28 cellular contexts compared by ENCODE assay signal in the genomic region with DNA sequence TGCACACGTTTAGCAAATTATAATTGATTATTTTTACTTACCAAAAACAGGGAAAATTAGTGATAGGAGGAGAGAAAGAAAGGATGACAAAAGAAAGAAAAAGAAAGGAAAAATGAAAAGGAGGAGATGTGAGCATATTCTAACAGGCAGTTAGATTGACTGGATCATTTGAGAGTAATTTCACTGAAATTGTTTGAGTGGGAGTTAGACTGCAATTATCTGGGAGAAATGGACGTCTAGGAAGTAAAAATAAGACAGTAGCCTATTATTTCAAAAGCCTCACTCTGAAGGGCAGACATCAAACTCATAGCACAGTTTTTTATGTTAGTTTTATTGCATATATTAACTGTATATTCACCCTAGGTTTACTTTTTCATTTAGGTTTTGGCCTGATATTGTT.
"Had no signal": no experiment of that assay in that cellular context is flagged by ENCODE, and none has a peak within 500 bp of the region (broad histone marks: within the 10 kb centered on the region; RNA-seq: fewer than 3 reads in every experiment).

No MANE protein-coding gene starts in this region.

- H3K27me3 ChIP-seq: neural progenitor cell, ovary, right lobe of liver, sigmoid colon, stomach, thyroid gland, tibial nerve, upper lobe of left lung, vagina had no signal

- H3K4me1 Mint-ChIP-seq: stimulated activated effector memory CD8-positive, alpha-beta T cell treated with anti-CD3 and anti-CD28 coated beads, Interleukin-12 subunit alpha, Interleukin-12 subunit beta, amount 100 ng/mL, for 72 hours; stimulated activated naive B cell treated with anti-CD40 and anti-IgM and Interleukin-4, amounts not matched to agents 10 μg/mL and 1 μg/mL and 100 μg/mL, for 72 hours had no signal

- H3K27ac ChIP-seq: neural progenitor cell, ovary, parathyroid adenoma, psoas muscle, right lobe of liver, sigmoid colon, stomach, thoracic aorta, thyroid gland, tibial nerve, upper lobe of left lung, vagina had no signal

- H3K4me3 Mint-ChIP-seq: natural killer cell treated with Interleukin-12 subunit alpha and Interleukin-12 subunit beta and Interleukin-15 and Interleukin-18, amount 100 ng/mL, for 72 hours; nephron progenitor cell; neural progenitor cell; stimulated activated effector memory CD8-positive, alpha-beta T cell treated with anti-CD3 and anti-CD28 coated beads, Interleukin-12 subunit alpha, Interleukin-12 subunit beta, amount 100 ng/mL, for 72 hours; stimulated activated naive B cell treated with anti-CD40 and anti-IgM and Interleukin-4, amounts not matched to agents 10 μg/mL and 1 μg/mL and 100 μg/mL, for 72 hours; stimulated activated naive CD8-positive, alpha-beta T cell treated with anti-CD3 and anti-CD28 coated beads, Interleukin-15, Interleukin-2, amounts not matched to agents 100 ng/mL and 50 ng/mL, for 24 hours had no signal

- H3K36me3 Mint-ChIP-seq: natural killer cell treated with Interleukin-12 subunit alpha and Interleukin-12 subunit beta and Interleukin-15 and Interleukin-18, amount 100 ng/mL, for 72 hours; neural progenitor cell; stimulated activated effector memory CD8-positive, alpha-beta T cell treated with anti-CD3 and anti-CD28 coated beads, Interleukin-12 subunit alpha, Interleukin-12 subunit beta, amount 100 ng/mL, for 72 hours; stimulated activated naive B cell treated with anti-CD40 and anti-IgM and Interleukin-4, amounts not matched to agents 10 μg/mL and 1 μg/mL and 100 μg/mL, for 72 hours had no signal

- H3K4me3 ChIP-seq: neural progenitor cell, ovary, psoas muscle, right lobe of liver, sigmoid colon, stomach, thoracic aorta, thyroid gland, tibial nerve, upper lobe of left lung, vagina had no signal

- H3K9ac ChIP-seq: neural progenitor cell, parathyroid adenoma had no signal

- ATAC-seq: natural killer cell treated with Interleukin-12 subunit alpha and Interleukin-12 subunit beta and Interleukin-15 and Interleukin-18, amount 100 ng/mL, for 72 hours; psoas muscle; right cardiac atrium; right lobe of liver; stimulated activated effector memory CD8-positive, alpha-beta T cell treated with anti-CD3 and anti-CD28 coated beads, Interleukin-12 subunit alpha, Interleukin-12 subunit beta, amount 100 ng/mL, for 72 hours; stimulated activated naive B cell treated with anti-CD40 and anti-IgM and Interleukin-4, amounts not matched to agents 10 μg/mL and 1 μg/mL and 100 μg/mL, for 72 hours had no signal

- H3K9me3 Mint-ChIP-seq: nephron progenitor cell; neural progenitor cell; stimulated activated effector memory CD8-positive, alpha-beta T cell treated with anti-CD3 and anti-CD28 coated beads, Interleukin-12 subunit alpha, Interleukin-12 subunit beta, amount 100 ng/mL, for 72 hours; stimulated activated naive B cell treated with anti-CD40 and anti-IgM and Interleukin-4, amounts not matched to agents 10 μg/mL and 1 μg/mL and 100 μg/mL, for 72 hours; stimulated activated naive CD8-positive, alpha-beta T cell treated with anti-CD3 and anti-CD28 coated beads, Interleukin-15, Interleukin-2, amounts not matched to agents 100 ng/mL and 50 ng/mL, for 24 hours had no signal

- DNase-seq: nephron progenitor cell; occipital lobe; ovary; posterior cingulate gyrus; psoas muscle; right cardiac atrium; right lobe of liver; sigmoid colon; small intestine; stimulated activated CD4-positive, alpha-beta T cell treated with anti-CD3 and anti-CD28 coated beads, Interleukin-15, amount 100 ng/mL, for 24 hours; stimulated activated CD4-positive, alpha-beta T cell treated with anti-CD3 and anti-CD28 coated beads, Interleukin-2, amount 100 ng/mL, for 24 hours; stimulated activated CD4-positive, alpha-beta T cell treated with anti-CD3 and anti-CD28 coated beads, Interleukin-2, amount 100 ng/mL, for 48 hours; stimulated activated CD4-positive, alpha-beta T cell treated with anti-CD3 and anti-CD28 coated beads, Interleukin-4, amount 100 ng/mL, for 24 hours; stimulated activated naive B cell treated with anti-CD40 and anti-IgM and Interleukin-4, amounts not matched to agents 10 μg/mL and 1 μg/mL and 100 μg/mL, for 72 hours; stimulated activated naive CD4-positive, alpha-beta T cell treated with Interleukin-2 at 50 U/mL for 16 hours; stomach; thyroid gland; trophoblast cell; upper lobe of left lung had no signal

- H3K27me3 Mint-ChIP-seq: natural killer cell treated with Interleukin-12 subunit alpha and Interleukin-12 subunit beta and Interleukin-15 and Interleukin-18, amount 100 ng/mL, for 72 hours; progenitor cell of endocrine pancreas; stimulated activated naive CD8-positive, alpha-beta T cell treated with anti-CD3 and anti-CD28 coated beads, Interleukin-15, Interleukin-2, amounts not matched to agents 100 ng/mL and 50 ng/mL, for 24 hours had no signal

- H3K36me3 ChIP-seq: neural progenitor cell, ovary, right lobe of liver, sigmoid colon, stomach, thoracic aorta, thyroid gland, tibial nerve, upper lobe of left lung, vagina had no signal

- H3K27ac Mint-ChIP-seq: natural killer cell treated with Interleukin-12 subunit alpha and Interleukin-12 subunit beta and Interleukin-15 and Interleukin-18, amount 100 ng/mL, for 72 hours; nephron progenitor cell; neural progenitor cell; progenitor cell of endocrine pancreas; stimulated activated effector memory CD8-positive, alpha-beta T cell treated with anti-CD3 and anti-CD28 coated beads, Interleukin-12 subunit alpha, Interleukin-12 subunit beta, amount 100 ng/mL, for 72 hours; stimulated activated naive B cell treated with anti-CD40 and anti-IgM and Interleukin-4, amounts not matched to agents 10 μg/mL and 1 μg/mL and 100 μg/mL, for 72 hours; stimulated activated naive CD8-positive, alpha-beta T cell treated with anti-CD3 and anti-CD28 coated beads, Interleukin-15, Interleukin-2, amounts not matched to agents 100 ng/mL and 50 ng/mL, for 24 hours had no signal

- H3K9me3 ChIP-seq: ovary, psoas muscle, right lobe of liver, sigmoid colon, stomach, thoracic aorta, thyroid gland, tibial nerve, upper lobe of left lung, vagina had no signal

- H3K4me1 ChIP-seq: parathyroid adenoma, psoas muscle, right lobe of liver, sigmoid colon, stomach, thyroid gland, tibial nerve, upper lobe of left lung, vagina had no signal
